Comparison of ENCODE assay signal across 8 cellular contexts in genomic region chr4:56958111-56958517, GRCh38. TPM values are rescaled to one million over a fixed set of nuclear protein-coding genes. Genes with fewer than 3 reads are reported as not detected.
A peak's percentile ranks its signal among the peaks of the same experiment; 100 is the strongest.
DNase-seq lines count a peak whose midpoint lies in the region; ATAC-seq lines count a peak whose summit lies in the region.

No MANE protein-coding gene starts in this region.

- no peaks in the 10 kb centered on the region for H3K9me3 ChIP-seq in naive thymus-derived CD4-positive, alpha-beta T cell (ENCODE audit: control insufficient read depth in 2 of 3, low read length in 3 of 3)

- intact Hi-C loops in naive thymus-derived CD4-positive, alpha-beta T cell (cut with micrococcal nuclease) = no loop called here
- intact Hi-C loops in activated T-helper 1 cell treated with anti-CD3 and anti-CD28 coated beads, Interleukin-12 subunit alpha, Interleukin-12 subunit beta, Interleukin-2, Interleukin-4 antibody, amounts not matched to agents 30 ng/mL and 10 ng/mL and 1 ng/mL, durations not matched to agents 14 hours and 24 hours and 36 hours (cut with micrococcal nuclease) = no loop called here

- H3K4me1 Mint-ChIP-seq in naive thymus-derived CD4-positive, alpha-beta T cell = peaks cover 0 to 2% (median 0%) of the 10 kb centered on the region in 7 donors
- H3K4me1 Mint-ChIP-seq in activated T-helper 1 cell treated with anti-CD3 and anti-CD28 coated beads, Interleukin-12 subunit alpha, Interleukin-12 subunit beta, Interleukin-2, Interleukin-4 antibody, amounts not matched to agents 30 ng/mL and 10 ng/mL and 1 ng/mL, durations not matched to agents 14 hours and 24 hours and 36 hours (ENCODE audit: low read depth) = no peaks in the 10 kb centered on the region

- H3K27ac Mint-ChIP-seq in naive thymus-derived CD4-positive, alpha-beta T cell = no peak overlapping the region
- H3K27ac Mint-ChIP-seq in activated T-helper 1 cell treated with anti-CD3 and anti-CD28 coated beads, Interleukin-12 subunit alpha, Interleukin-12 subunit beta, Interleukin-2, Interleukin-4 antibody, amounts not matched to agents 30 ng/mL and 10 ng/mL and 1 ng/mL, durations not matched to agents 14 hours and 24 hours and 36 hours = no peak overlapping the region

- H3K9me3 Mint-ChIP-seq in naive thymus-derived CD4-positive, alpha-beta T cell = no peaks in the 10 kb centered on the region
- H3K9me3 Mint-ChIP-seq in activated T-helper 1 cell treated with anti-CD3 and anti-CD28 coated beads, Interleukin-12 subunit alpha, Interleukin-12 subunit beta, Interleukin-2, Interleukin-4 antibody, amounts not matched to agents 30 ng/mL and 10 ng/mL and 1 ng/mL, durations not matched to agents 14 hours and 24 hours and 36 hours = no peaks in the 10 kb centered on the region

- peaks cover 0 to 14% (median 9%) of the 10 kb centered on the region in 3 experiments for H3K36me3 ChIP-seq in naive thymus-derived CD4-positive, alpha-beta T cell (ENCODE audit: control insufficient read depth in 2 of 3, insufficient read depth in 3 of 3, low read length in 3 of 3)

- ATAC-seq in naive thymus-derived CD4-positive, alpha-beta T cell = peak; percentile 88
- ATAC-seq in GM21717 (IDR thresholded peaks at IDR 0.05; ENCODE audit: unreplicated experiment) = no peak

- no peak overlapping the region for H3K4me3 Mint-ChIP-seq in naive thymus-derived CD4-positive, alpha-beta T cell
- H3K4me3 Mint-ChIP-seq in activated T-helper 1 cell treated with anti-CD3 and anti-CD28 coated beads, Interleukin-12 subunit alpha, Interleukin-12 subunit beta, Interleukin-2, Interleukin-4 antibody, amounts not matched to agents 30 ng/mL and 10 ng/mL and 1 ng/mL, durations not matched to agents 14 hours and 24 hours and 36 hours = no peak overlapping the region

- H3K27me3 Mint-ChIP-seq in naive thymus-derived CD4-positive, alpha-beta T cell = no peaks in the 10 kb centered on the region
- H3K27me3 Mint-ChIP-seq in activated T-helper 1 cell treated with anti-CD3 and anti-CD28 coated beads, Interleukin-12 subunit alpha, Interleukin-12 subunit beta, Interleukin-2, Interleukin-4 antibody, amounts not matched to agents 30 ng/mL and 10 ng/mL and 1 ng/mL, durations not matched to agents 14 hours and 24 hours and 36 hours (ENCODE audit: insufficient read depth) = no peaks in the 10 kb centered on the region

- H3K27ac ChIP-seq in epithelial cell of prostate = peak overlapping the region; percentile 69
- no peak overlapping the region for H3K27ac ChIP-seq in naive thymus-derived CD4-positive, alpha-beta T cell (ENCODE audit: low read depth, low read length)

- no peaks in the 10 kb centered on the region for H3K27me3 ChIP-seq in naive thymus-derived CD4-positive, alpha-beta T cell (ENCODE audit: control insufficient read depth in 2 of 2, insufficient read depth in 2 of 2, low read length in 2 of 2)

- CTCF ChIA-PET in naive thymus-derived CD4-positive, alpha-beta T cell (lab: Charles Lee) = no interaction called here

- POLR2A ChIA-PET in naive thymus-derived CD4-positive, alpha-beta T cell (lab: Charles Lee) = no interaction called here

- H3K4me1 ChIP-seq in naive thymus-derived CD4-positive, alpha-beta T cell (ENCODE audit: control insufficient read depth in 2 of 2, insufficient read depth in 2 of 2, low read length in 2 of 2) = no peaks in the 10 kb centered on the region

- H3K4me3 ChIP-seq in naive thymus-derived CD4-positive, alpha-beta T cell (ENCODE audit: low read length) = no peak overlapping the region

- H3K36me3 Mint-ChIP-seq in naive thymus-derived CD4-positive, alpha-beta T cell = peaks cover 0 to 11% (median 4%) of the 10 kb centered on the region in 5 donors
- peaks cover 12% of the 10 kb centered on the region for H3K36me3 Mint-ChIP-seq in activated T-helper 1 cell treated with anti-CD3 and anti-CD28 coated beads, Interleukin-12 subunit alpha, Interleukin-12 subunit beta, Interleukin-2, Interleukin-4 antibody, amounts not matched to agents 30 ng/mL and 10 ng/mL and 1 ng/mL, durations not matched to agents 14 hours and 24 hours and 36 hours (ENCODE audit: low read depth)

- DNase-seq in GM04503 (ENCODE audit: low read depth) = peak; percentile 97
- peak; percentile 82 to 97 for DNase-seq in NOMO-1 (lab: John Stamatoyannopoulos, UW; ENCODE audit: unreplicated experiment in 2 of 2)
- peak; percentile 86 for DNase-seq in epithelial cell of prostate (ENCODE audit: low read depth, low spot score)
- DNase-seq in naive thymus-derived CD4-positive, alpha-beta T cell = no peak
- DNase-seq in activated T-helper 1 cell treated with anti-CD3 and anti-CD28 coated beads, Interleukin-12 subunit alpha, Interleukin-12 subunit beta, Interleukin-2, Interleukin-4 antibody, amounts not matched to agents 30 ng/mL and 10 ng/mL and 1 ng/mL, durations not matched to agents 14 hours and 24 hours and 36 hours (ENCODE audit: low spot score) = no peak
- no peak for DNase-seq in activated effector memory CD4-positive, alpha-beta T cell treated with anti-CD3 and anti-CD28 coated beads, Interleukin-2, amount 50 U/mL, for 16 hours
- DNase-seq in OCI-M2 (lab: John Stamatoyannopoulos, UW; ENCODE audit: unreplicated experiment) = no peak

RNA-seq across cellular contexts. Expression of gene NOA1, which starts 19.3 kb away (rescaled TPM):
- total RNA-seq in naive thymus-derived CD4-positive, alpha-beta T cell = 10 to 100 TPM; 13.6 to 23.0 (median 20.9) TPM
- 10 to 100 TPM; 21.9 to 30.0 TPM for polyA plus RNA-seq in naive thymus-derived CD4-positive, alpha-beta T cell
- 17.7 and 18.3 TPM in 2 replicates for total RNA-seq in activated T-helper 1 cell treated with anti-CD3 and anti-CD28 coated beads, Interleukin-12 subunit alpha, Interleukin-12 subunit beta, Interleukin-2, Interleukin-4 antibody, amounts not matched to agents 30 ng/mL and 10 ng/mL and 1 ng/mL, durations not matched to agents 14 hours and 24 hours and 36 hours

RNA-seq across cellular contexts. Expression of gene POLR2B, which starts 20.6 kb away (rescaled TPM):
- 100 to 1,000 TPM in 3 of 5 experiments, 10 to 100 TPM in 2; 74.6 to 130 (median 118) TPM for total RNA-seq in naive thymus-derived CD4-positive, alpha-beta T cell
- 10 to 100 TPM; 50.7 to 71.2 TPM for polyA plus RNA-seq in naive thymus-derived CD4-positive, alpha-beta T cell
- 145 TPM in 2 replicates for total RNA-seq in activated T-helper 1 cell treated with anti-CD3 and anti-CD28 coated beads, Interleukin-12 subunit alpha, Interleukin-12 subunit beta, Interleukin-2, Interleukin-4 antibody, amounts not matched to agents 30 ng/mL and 10 ng/mL and 1 ng/mL, durations not matched to agents 14 hours and 24 hours and 36 hours

RNA-seq across cellular contexts. Expression of gene REST, which starts 50.4 kb away (rescaled TPM):
- total RNA-seq in naive thymus-derived CD4-positive, alpha-beta T cell = 10 to 100 TPM; 55.7 to 86.4 (median 72.8) TPM
- polyA plus RNA-seq in naive thymus-derived CD4-positive, alpha-beta T cell = 100 to 1,000 TPM; 174 to 203 TPM
- 52.4 and 60.0 TPM in 2 replicates for total RNA-seq in activated T-helper 1 cell treated with anti-CD3 and anti-CD28 coated beads, Interleukin-12 subunit alpha, Interleukin-12 subunit beta, Interleukin-2, Interleukin-4 antibody, amounts not matched to agents 30 ng/mL and 10 ng/mL and 1 ng/mL, durations not matched to agents 14 hours and 24 hours and 36 hours

Comparison
In these comparisons a context has a peak if more than half of its experiments do, and no peak if none do; other contexts are left out.
1. DNase-seq: peak in GM04503 (single experiment), NOMO-1 (2 of 2) and epithelial cell of prostate (single experiment); none in naive thymus-derived CD4-positive, alpha-beta T cell (0 of 9), activated T-helper 1 cell treated with anti-CD3 and anti-CD28 coated beads, Interleukin-12 subunit alpha, Interleukin-12 subunit beta, Interleukin-2, Interleukin-4 antibody, amounts not matched to agents 30 ng/mL and 10 ng/mL and 1 ng/mL, durations not matched to agents 14 hours and 24 hours and 36 hours (single experiment), activated effector memory CD4-positive, alpha-beta T cell treated with anti-CD3 and anti-CD28 coated beads, Interleukin-2, amount 50 U/mL, for 16 hours (single experiment) and OCI-M2 (single experiment).